1 cellular context compared by ENCODE assay signal in genomic region chr6:85416049-85416448, GRCh38.
TF ChIP-seq lines count a peak whose summit lies in the region.

No MANE protein-coding gene starts in this region.

TF ChIP-seq in A549, 52 proteins besides CTCF, POLR2A, EP300 and RAD21 (continued from another document):
- no peak for TF ChIP-seq MAX (IDR thresholded peaks at IDR 0.05)
- TF ChIP-seq MAZ (IDR thresholded peaks at IDR 0.05; ENCODE audit: borderline replicate concordance, low read depth, low read length): no peak
- no peak for TF ChIP-seq ESRRA (IDR thresholded peaks at IDR 0.05; ENCODE audit: borderline replicate concordance, low read length)
- no peak for TF ChIP-seq ZC3H11A (IDR thresholded peaks at IDR 0.05)
- TF ChIP-seq RFX5 (IDR thresholded peaks at IDR 0.05): no peak
TF ChIP-seq in A549: peak in this region for 0.
